11 cellular contexts compared by ENCODE assay signal in the genomic region with DNA sequence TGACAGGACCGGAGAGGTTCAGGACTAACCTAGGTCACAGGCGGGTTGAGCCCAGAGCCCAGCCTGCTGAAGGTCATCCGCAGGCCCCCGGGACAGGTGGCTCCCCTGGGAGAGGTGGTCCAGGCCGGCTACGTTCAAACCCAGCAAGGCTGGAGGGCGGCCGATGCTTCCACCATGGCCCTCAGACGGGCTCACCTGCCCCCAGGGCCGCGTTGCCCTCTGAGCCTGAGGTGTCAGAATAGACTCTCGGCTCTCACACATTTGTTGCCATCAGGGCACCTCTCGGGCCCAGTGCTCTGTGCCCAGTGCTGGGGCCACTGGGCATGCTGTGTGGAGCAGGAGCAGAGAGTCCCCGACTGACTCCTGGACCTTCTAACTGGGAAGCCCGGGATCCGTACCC. TPM values are rescaled to one million over a fixed set of nuclear protein-coding genes. Genes with fewer than 3 reads are reported as not detected.
"Had no signal": no experiment of that assay in that cellular context is flagged by ENCODE, and none has a peak within 500 bp of the region (broad histone marks: within the 10 kb centered on the region; RNA-seq: fewer than 3 reads in every experiment).

No MANE protein-coding gene starts in this region.

RNA-seq across cellular contexts. Expression of gene LGALS9B, which starts 23.2 kb away (rescaled TPM):
- total RNA-seq: activated CD4-positive, alpha-beta memory T cell treated with anti-CD3 and anti-CD28 coated beads, Interleukin-2, amount 10 ng/mL, durations not matched to agents 7 days and 5 days; activated naive CD4-positive, alpha-beta T cell treated with anti-CD3 and anti-CD28 coated beads, Interleukin-2, amount 50 U/mL, for 72 hours; activated T-cell treated with anti-CD3 and anti-CD28 coated beads, Interleukin-2, amount 50 U/mL, for 72 hours; astrocyte; cardiac septum; cerebellum; dermis blood vessel endothelial cell; epithelial cell of proximal tubule; gastrocnemius medialis; glomerular endothelial cell; WTC11 had no signal
